ENCODE assay signal across 8 cellular contexts in the genomic region with DNA sequence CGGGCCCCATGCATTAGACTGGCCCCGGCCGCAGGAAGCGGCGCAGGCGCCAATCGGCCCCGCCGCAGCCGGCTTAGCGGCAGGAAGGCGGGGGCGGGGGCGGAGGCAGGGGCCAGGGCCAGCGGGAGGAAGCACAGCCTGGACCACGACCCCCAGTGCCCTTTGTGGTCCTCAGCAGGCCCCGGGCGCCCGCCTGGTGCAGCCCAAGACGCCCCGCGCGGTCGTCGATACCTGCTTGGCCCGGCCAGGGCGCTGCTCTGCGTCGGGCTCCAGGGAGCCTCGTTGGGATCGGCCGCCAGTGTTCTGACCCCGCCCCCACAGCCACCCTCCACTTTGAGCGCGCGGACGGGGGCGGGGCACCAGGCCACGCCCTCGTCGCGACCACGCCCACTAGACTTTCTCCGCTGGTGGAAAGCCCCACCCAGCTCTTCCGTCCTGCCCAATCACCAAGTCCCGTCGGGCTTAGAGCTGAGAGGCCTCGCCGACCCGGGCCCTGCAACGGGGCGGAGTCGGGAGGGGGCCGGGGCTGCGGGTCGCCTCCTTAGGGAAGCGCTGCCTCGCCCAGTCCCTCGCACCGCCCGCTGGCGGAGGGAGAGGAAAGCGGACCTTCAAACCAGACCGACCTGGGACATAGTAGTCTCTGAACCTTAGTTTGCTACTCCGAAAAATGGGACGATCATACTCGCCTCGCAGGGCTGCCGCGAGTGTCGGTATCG. TPM values are rescaled to one million over a fixed set of nuclear protein-coding genes. Genes with fewer than 3 reads are reported as not detected.
A peak's percentile ranks its signal among the peaks of the same experiment; 100 is the strongest.
DNase-seq lines count a peak whose midpoint lies in the region; FAIRE-seq and TF ChIP-seq lines count a peak whose summit lies in the region.

A gene with protein sequence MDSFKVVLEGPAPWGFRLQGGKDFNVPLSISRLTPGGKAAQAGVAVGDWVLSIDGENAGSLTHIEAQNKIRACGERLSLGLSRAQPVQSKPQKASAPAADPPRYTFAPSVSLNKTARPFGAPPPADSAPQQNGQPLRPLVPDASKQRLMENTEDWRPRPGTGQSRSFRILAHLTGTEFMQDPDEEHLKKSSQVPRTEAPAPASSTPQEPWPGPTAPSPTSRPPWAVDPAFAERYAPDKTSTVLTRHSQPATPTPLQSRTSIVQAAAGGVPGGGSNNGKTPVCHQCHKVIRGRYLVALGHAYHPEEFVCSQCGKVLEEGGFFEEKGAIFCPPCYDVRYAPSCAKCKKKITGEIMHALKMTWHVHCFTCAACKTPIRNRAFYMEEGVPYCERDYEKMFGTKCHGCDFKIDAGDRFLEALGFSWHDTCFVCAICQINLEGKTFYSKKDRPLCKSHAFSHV (minus strand): TSS at position 308 of the 716 bp plus-strand sequence. CDS start 1,092 bp downstream, outside the sequence.

- in situ Hi-C loops in SK-MEL-5 (cut with HindIII; ENCODE audit: low pct_unique_long_range_greater_than_20kb, low sequenced_read_pairs): no loop called here

- DNase-seq in GM03348 (ENCODE audit: low spot score): peak; percentile 99
- peak; percentile 98 for DNase-seq in HEK293T (ENCODE audit: extremely low spot score)
- DNase-seq in MV-4-11 (lab: John Stamatoyannopoulos, UW): peak; percentile 96
- DNase-seq in SK-MEL-5 (ENCODE audit: low read depth, low spot score): peak; percentile 92
- DNase-seq in activated naive CD4-positive, alpha-beta T cell treated with Interleukin-2 at 50 U/mL for 16 hours: peak; percentile 93
- peak; percentile 90 to 96 for DNase-seq in frontal cortex (ENCODE audit: low spot score in 2 of 2)
- DNase-seq in non-pigmented ciliary epithelial cell (ENCODE audit: low read depth): peak; percentile 91
- DNase-seq in superior temporal gyrus (ENCODE audit: extremely low spot score): peak; percentile 79

- POLR2A ChIA-PET in HEK293T (lab: Yijun Ruan, JAX): interaction anchor here (0.6 to 3.7 kb wide), 14 partner anchors 12 to 177 kb away, joined by 3 to 21 read pairs (median 3); a partner anchor contains a TSS

- CTCF ChIA-PET in HEK293T (lab: Yijun Ruan, JAX): interaction anchor here (0.6 to 3.8 kb wide), 2 partner anchors 10 to 42 kb away, joined by 4 to 23 read pairs; no protein-coding TSS in a partner anchor

- no peak for FAIRE-seq in frontal cortex (lab: Jason Lieb, UNC)

TF ChIP-seq in HEK293T, 16 proteins besides CTCF, POLR2A, EP300 and RAD21:
- no peak for TF ChIP-seq ARNT (IDR thresholded peaks at IDR 0.05)
- TF ChIP-seq HDGF (IDR thresholded peaks at IDR 0.05; ENCODE audit: borderline replicate concordance): peak; percentile 97

RNA-seq across cellular contexts. Expression of the gene that starts here (rescaled TPM):
- 15.8 and 16.8 TPM in 2 replicates for total RNA-seq in SK-MEL-5 (2014; rRNA removed; shearing (Covaris generic))
- polyA plus RNA-seq in SK-MEL-5 (2015; cell fraction: cytosol; rRNA removed): 48.9 and 49.6 TPM in 2 replicates
- 73.8 and 84.8 TPM in 2 replicates for polyA plus RNA-seq in SK-MEL-5 (2015; cell fraction: nucleus; rRNA removed)
- total RNA-seq in frontal cortex: 6.5 TPM

Comparison
In these comparisons a context has a peak if more than half of its experiments do, and no peak if none do; other contexts are left out.
1. Peak in every context shown above with its lines: DNase-seq.